ENCODE assay signal across 19 cellular contexts in genomic region chr11:69138265-69138664, GRCh38. TPM values are rescaled to one million over a fixed set of nuclear protein-coding genes. Genes with fewer than 3 reads are reported as not detected.
A peak's percentile ranks its signal among the peaks of the same experiment; 100 is the strongest.
DNase-seq lines count a peak whose midpoint lies in the region; ATAC-seq, FAIRE-seq and TF ChIP-seq lines count a peak whose summit lies in the region.
"Had no signal": no experiment of that assay in that cellular context is flagged by ENCODE, and none has a peak within 500 bp of the region (broad histone marks: within the 10 kb centered on the region; RNA-seq: fewer than 3 reads in every experiment).

No MANE protein-coding gene starts in this region.

- H3K4me2 ChIP-seq in astrocyte (ENCODE audit: low read length): peak overlapping the region; percentile 25

- H3K9me3 ChIP-seq in astrocyte (ENCODE audit: insufficient read depth, low read depth, low read length): peaks cover under 1% of the 10 kb centered on the region
- H3K9me3 ChIP-seq: tibial artery had no signal

- H2AFZ ChIP-seq in astrocyte (ENCODE audit: low read depth, low read length): no peak overlapping the region

- CTCF ChIA-PET in activated naive CD4-positive, alpha-beta T cell treated with anti-CD3 and anti-CD28 coated beads, Interleukin-2, amount 10 ng/mL, durations not matched to agents 7 days and 5 days (lab: Charles Lee): no interaction called here
- CTCF ChIA-PET in activated naive CD4-positive, alpha-beta T cell treated with anti-CD3 and anti-CD28 coated beads for 36 hours (lab: Charles Lee): no interaction called here

- H3K4me3 ChIP-seq in astrocyte (ENCODE audit: insufficient read depth, low read depth, low read length): no peak overlapping the region
- H3K4me3 ChIP-seq: GM12878, tibial artery had no signal

- intact Hi-C loops in activated naive CD4-positive, alpha-beta T cell treated with anti-CD3 and anti-CD28 coated beads for 36 hours (cut with micrococcal nuclease): no loop called here
- intact Hi-C loops in activated T-helper 2 cell treated with anti-CD3 and anti-CD28 coated beads, Interferon-gamma antibody, Interleukin-2, Interleukin-4, amounts not matched to agents 10 μg/mL and 5 μg/mL and 100 μg/mL, durations not matched to agents 14 hours and 24 hours and 36 hours (cut with micrococcal nuclease): no loop called here

- no peak overlapping the region for H3K4me3 Mint-ChIP-seq in activated naive CD4-positive, alpha-beta T cell treated with anti-CD3 and anti-CD28 coated beads, Interleukin-2, amount 10 ng/mL, durations not matched to agents 7 days and 5 days
- no peak overlapping the region for H3K4me3 Mint-ChIP-seq in activated naive CD4-positive, alpha-beta T cell treated with anti-CD3 and anti-CD28 coated beads for 36 hours
- H3K4me3 Mint-ChIP-seq in astrocyte (ENCODE audit: unreplicated experiment): no peak overlapping the region
- H3K4me3 Mint-ChIP-seq in activated T-helper 2 cell treated with anti-CD3 and anti-CD28 coated beads, Interferon-gamma antibody, Interleukin-2, Interleukin-4, amounts not matched to agents 10 μg/mL and 5 μg/mL and 100 μg/mL, durations not matched to agents 14 hours and 24 hours and 36 hours (ENCODE audit: low read depth): no peak overlapping the region
- H3K4me3 Mint-ChIP-seq: nephron had no signal

- no peaks in the 10 kb centered on the region for H3K27me3 ChIP-seq in astrocyte (ENCODE audit: insufficient read depth, low read length)
- H3K27me3 ChIP-seq: foreskin keratinocyte, tibial artery had no signal

- no peak overlapping the region for H3K9ac ChIP-seq in astrocyte (ENCODE audit: low read length)

- no peaks in the 10 kb centered on the region for H4K20me1 ChIP-seq in astrocyte (ENCODE audit: insufficient read depth, low read length)

- no peaks in the 10 kb centered on the region for H3K36me3 ChIP-seq in astrocyte (ENCODE audit: insufficient read depth, low read length)

- peaks cover 7% of the 10 kb centered on the region for H3K27me3 Mint-ChIP-seq in activated naive CD4-positive, alpha-beta T cell treated with anti-CD3 and anti-CD28 coated beads, Interleukin-2, amount 10 ng/mL, durations not matched to agents 7 days and 5 days
- H3K27me3 Mint-ChIP-seq in activated naive CD4-positive, alpha-beta T cell treated with anti-CD3 and anti-CD28 coated beads for 36 hours (ENCODE audit: low read depth): no peaks in the 10 kb centered on the region
- H3K27me3 Mint-ChIP-seq in astrocyte (ENCODE audit: low read depth, unreplicated experiment): peaks cover 39% of the 10 kb centered on the region
- H3K27me3 Mint-ChIP-seq in activated T-helper 2 cell treated with anti-CD3 and anti-CD28 coated beads, Interferon-gamma antibody, Interleukin-2, Interleukin-4, amounts not matched to agents 10 μg/mL and 5 μg/mL and 100 μg/mL, durations not matched to agents 14 hours and 24 hours and 36 hours (ENCODE audit: low read depth): peaks cover 2% of the 10 kb centered on the region

- H3K27ac Mint-ChIP-seq in activated naive CD4-positive, alpha-beta T cell treated with anti-CD3 and anti-CD28 coated beads, Interleukin-2, amount 10 ng/mL, durations not matched to agents 7 days and 5 days: no peak overlapping the region
- no peak overlapping the region for H3K27ac Mint-ChIP-seq in activated naive CD4-positive, alpha-beta T cell treated with anti-CD3 and anti-CD28 coated beads for 36 hours
- H3K27ac Mint-ChIP-seq in astrocyte (ENCODE audit: unreplicated experiment): no peak overlapping the region
- H3K27ac Mint-ChIP-seq in activated T-helper 2 cell treated with anti-CD3 and anti-CD28 coated beads, Interferon-gamma antibody, Interleukin-2, Interleukin-4, amounts not matched to agents 10 μg/mL and 5 μg/mL and 100 μg/mL, durations not matched to agents 14 hours and 24 hours and 36 hours: no peak overlapping the region
- H3K27ac Mint-ChIP-seq: nephron had no signal

- H3K4me1 Mint-ChIP-seq in activated naive CD4-positive, alpha-beta T cell treated with anti-CD3 and anti-CD28 coated beads, Interleukin-2, amount 10 ng/mL, durations not matched to agents 7 days and 5 days: peaks cover 2% of the 10 kb centered on the region
- H3K4me1 Mint-ChIP-seq in activated naive CD4-positive, alpha-beta T cell treated with anti-CD3 and anti-CD28 coated beads for 36 hours (ENCODE audit: low read depth): peaks cover 26% of the 10 kb centered on the region
- H3K4me1 Mint-ChIP-seq in astrocyte (ENCODE audit: low read depth, unreplicated experiment): peaks cover 5% of the 10 kb centered on the region
- peaks cover 9% of the 10 kb centered on the region for H3K4me1 Mint-ChIP-seq in activated T-helper 2 cell treated with anti-CD3 and anti-CD28 coated beads, Interferon-gamma antibody, Interleukin-2, Interleukin-4, amounts not matched to agents 10 μg/mL and 5 μg/mL and 100 μg/mL, durations not matched to agents 14 hours and 24 hours and 36 hours (ENCODE audit: low read depth)
- H3K4me1 Mint-ChIP-seq: nephron had no signal

- DNase-seq in activated naive CD4-positive, alpha-beta T cell treated with anti-CD3 and anti-CD28 coated beads, Interleukin-2, amount 10 ng/mL, durations not matched to agents 7 days and 5 days: peak; percentile 1
- DNase-seq in activated naive CD4-positive, alpha-beta T cell treated with anti-CD3 and anti-CD28 coated beads for 36 hours: no peak
- DNase-seq in astrocyte (ENCODE audit: low read depth) (peak; percentile 89), glomerular visceral epithelial cell (ENCODE audit: extremely low spot score) (peak; percentile 46), cerebellar cortex (ENCODE audit: low spot score) (no peak), NCI-H1105 treated with DMSO at 0.1 percent for 48 hours (lab: John Stamatoyannopoulos, UW) (no peak)
- DNase-seq in activated T-helper 2 cell treated with anti-CD3 and anti-CD28 coated beads, Interferon-gamma antibody, Interleukin-2, Interleukin-4, amounts not matched to agents 10 μg/mL and 5 μg/mL and 100 μg/mL, durations not matched to agents 14 hours and 24 hours and 36 hours (ENCODE audit: low spot score): no peak
- DNase-seq: 8988T; activated CD4-positive, alpha-beta T cell treated with anti-CD3 and anti-CD28 coated beads, Interleukin-2, amount 50 U/mL, for 4 hours; activated gamma-delta T cell; Kasumi-1; NCI-H2107 had no signal

- H3K27ac ChIP-seq in astrocyte (ENCODE audit: low read depth, low read length): no peak overlapping the region
- H3K27ac ChIP-seq: foreskin keratinocyte, tibial artery had no signal

- peaks cover 8% of the 10 kb centered on the region for H3K4me1 ChIP-seq in astrocyte (ENCODE audit: insufficient read depth, low read length)
- H3K4me1 ChIP-seq: foreskin keratinocyte, tibial artery had no signal

- no peaks in the 10 kb centered on the region for H3K36me3 Mint-ChIP-seq in activated naive CD4-positive, alpha-beta T cell treated with anti-CD3 and anti-CD28 coated beads, Interleukin-2, amount 10 ng/mL, durations not matched to agents 7 days and 5 days
- no peaks in the 10 kb centered on the region for H3K36me3 Mint-ChIP-seq in activated naive CD4-positive, alpha-beta T cell treated with anti-CD3 and anti-CD28 coated beads for 36 hours (ENCODE audit: low read depth)
- H3K36me3 Mint-ChIP-seq in astrocyte (ENCODE audit: low read depth, unreplicated experiment): peaks cover 5% of the 10 kb centered on the region
- peaks cover 6% of the 10 kb centered on the region for H3K36me3 Mint-ChIP-seq in activated T-helper 2 cell treated with anti-CD3 and anti-CD28 coated beads, Interferon-gamma antibody, Interleukin-2, Interleukin-4, amounts not matched to agents 10 μg/mL and 5 μg/mL and 100 μg/mL, durations not matched to agents 14 hours and 24 hours and 36 hours (ENCODE audit: low read depth)

- H3K9me3 Mint-ChIP-seq in activated naive CD4-positive, alpha-beta T cell treated with anti-CD3 and anti-CD28 coated beads, Interleukin-2, amount 10 ng/mL, durations not matched to agents 7 days and 5 days: no peaks in the 10 kb centered on the region
- peaks cover 4% of the 10 kb centered on the region for H3K9me3 Mint-ChIP-seq in activated naive CD4-positive, alpha-beta T cell treated with anti-CD3 and anti-CD28 coated beads for 36 hours
- H3K9me3 Mint-ChIP-seq in astrocyte (ENCODE audit: unreplicated experiment): peaks cover 30% of the 10 kb centered on the region
- H3K9me3 Mint-ChIP-seq in activated T-helper 2 cell treated with anti-CD3 and anti-CD28 coated beads, Interferon-gamma antibody, Interleukin-2, Interleukin-4, amounts not matched to agents 10 μg/mL and 5 μg/mL and 100 μg/mL, durations not matched to agents 14 hours and 24 hours and 36 hours: peaks cover 14% of the 10 kb centered on the region

- H3K79me2 ChIP-seq in astrocyte (ENCODE audit: insufficient read depth, low read length): no peaks in the 10 kb centered on the region

- no peak for FAIRE-seq in astrocyte (lab: Jason Lieb, UNC)
- FAIRE-seq: D721Med, GM12878, keratinocyte had no signal

- ATAC-seq in activated CD4-positive, CD25-positive, alpha-beta regulatory T cell treated with anti-CD3 and anti-CD28 coated beads, Interleukin-2, amount 50 U/mL, for 24 hours: no peak
- ATAC-seq: foreskin keratinocyte, GM12878 had no signal

- no peak for TF ChIP-seq CTCF in astrocyte (IDR thresholded peaks at IDR 0.05; ENCODE audit: insufficient read depth, low read depth, low read length)

RNA-seq across cellular contexts. Expression of gene SMIM38, which starts 17.5 kb away (rescaled TPM):
- under 1 TPM; 0.12 to 0.17 TPM for total RNA-seq in activated naive CD4-positive, alpha-beta T cell treated with anti-CD3 and anti-CD28 coated beads for 36 hours
- total RNA-seq in astrocyte: not detected in 2 replicates
- total RNA-seq in activated T-helper 2 cell treated with anti-CD3 and anti-CD28 coated beads, Interferon-gamma antibody, Interleukin-2, Interleukin-4, amounts not matched to agents 10 μg/mL and 5 μg/mL and 100 μg/mL, durations not matched to agents 14 hours and 24 hours and 36 hours: 0.41 and 0.53 TPM in 2 replicates
- total RNA-seq: foreskin keratinocyte had no signal

Comparison
In these comparisons a context has a peak if more than half of its experiments do, and no peak if none do; other contexts are left out.
1. DNase-seq: peak in activated naive CD4-positive, alpha-beta T cell treated with anti-CD3 and anti-CD28 coated beads, Interleukin-2, amount 10 ng/mL, durations not matched to agents 7 days and 5 days (single experiment), astrocyte (single experiment) and glomerular visceral epithelial cell (single experiment); none in activated naive CD4-positive, alpha-beta T cell treated with anti-CD3 and anti-CD28 coated beads for 36 hours (single experiment), cerebellar cortex (single experiment), activated T-helper 2 cell treated with anti-CD3 and anti-CD28 coated beads, Interferon-gamma antibody, Interleukin-2, Interleukin-4, amounts not matched to agents 10 μg/mL and 5 μg/mL and 100 μg/mL, durations not matched to agents 14 hours and 24 hours and 36 hours (single experiment) and NCI-H1105 treated with DMSO at 0.1 percent for 48 hours (single experiment).